Comparison of ENCODE assay signal across 33 cellular contexts in genomic region chr5:137084016-137084415, GRCh38.
"Had no signal": no experiment of that assay in that cellular context is flagged by ENCODE, and none has a peak within 500 bp of the region (broad histone marks: within the 10 kb centered on the region; RNA-seq: fewer than 3 reads in every experiment).

No MANE protein-coding gene starts in this region.

- H3K4me3 Mint-ChIP-seq: activated CD4-positive, alpha-beta T cell treated with anti-CD3 and anti-CD28 coated beads for 36 hours; activated CD4-positive, alpha-beta T cell treated with anti-CD3 and anti-CD28 coated beads, Interleukin-2, amount 10 ng/mL, durations not matched to agents 7 days and 5 days; activated CD8-positive, alpha-beta T cell treated with anti-CD3 and anti-CD28 coated beads, Interleukin-2, amount 10 ng/mL, durations not matched to agents 7 days and 5 days; activated naive CD4-positive, alpha-beta T cell treated with anti-CD3 and anti-CD28 coated beads, Interleukin-2, amount 10 ng/mL, durations not matched to agents 7 days and 5 days; activated naive CD8-positive, alpha-beta T cell; activated T-cell treated with anti-CD3 and anti-CD28 coated beads, Interleukin-2, amount 50 U/mL, for 4 hours; activated T-helper 1 cell treated with anti-CD3 and anti-CD28 coated beads, Interleukin-12 subunit alpha, Interleukin-12 subunit beta, Interleukin-2, Interleukin-4 antibody, amounts not matched to agents 30 ng/mL and 10 ng/mL and 1 ng/mL, durations not matched to agents 14 hours and 24 hours and 36 hours; T-helper 1 cell treated with Interleukin-12 subunit alpha and Interleukin-12 subunit beta and Interleukin-4 antibody, amounts not matched to agents 30 μg/mL and 1 μg/mL, for 36 hours; T-helper 2 cell treated with Interferon-gamma antibody and Interleukin-4, amounts not matched to agents 5 μg/mL and 100 μg/mL, for 36 hours; WTC11 had no signal

- H3K4me1 Mint-ChIP-seq: activated CD4-positive, alpha-beta T cell treated with anti-CD3 and anti-CD28 coated beads for 36 hours; activated CD4-positive, alpha-beta T cell treated with anti-CD3 and anti-CD28 coated beads, Interleukin-2, amount 10 ng/mL, durations not matched to agents 7 days and 5 days; activated naive CD4-positive, alpha-beta T cell treated with anti-CD3 and anti-CD28 coated beads, Interleukin-2, amount 10 ng/mL, durations not matched to agents 7 days and 5 days had no signal

- DNase-seq: activated CD4-positive, alpha-beta T cell treated with anti-CD3 and anti-CD28 coated beads for 36 hours; activated CD4-positive, alpha-beta T cell treated with anti-CD3 and anti-CD28 coated beads, Interleukin-2, amount 10 ng/mL, durations not matched to agents 7 days and 5 days; activated CD4-positive, alpha-beta T cell treated with anti-CD3 and anti-CD28 coated beads, Interleukin-2, amount 50 U/mL, for 48 hours; activated CD8-positive, alpha-beta memory T cell treated with anti-CD3 and anti-CD28 coated beads, Interleukin-2, amount 50 U/mL, for 4 hours; activated CD8-positive, alpha-beta T cell treated with anti-CD3 and anti-CD28 coated beads, Interleukin-2, amount 10 ng/mL, durations not matched to agents 7 days and 5 days; activated effector memory CD4-positive, alpha-beta T cell treated with Interleukin-2 at 50 U/mL for 16 hours; activated naive CD4-positive, alpha-beta T cell treated with anti-CD3 and anti-CD28 coated beads, Interleukin-2, amount 10 ng/mL, durations not matched to agents 7 days and 5 days; activated T-cell treated with anti-CD3 and anti-CD28 coated beads for 4 hours; activated T-cell treated with anti-CD3 and anti-CD28 coated beads, Interleukin-2, amount 50 U/mL, for 4 hours; amniotic stem cell; body of pancreas; Karpas-422; KBM-7; MM.1S; MV-4-11; NCI-H1092; NCI-H1436 treated with DMSO at 0.1 percent for 48 hours; NCI-H1694 treated with DMSO at 0.1 percent for 48 hours; NCI-H2029; NCI-H345; NCI-H524 treated with DMSO at 0.1 percent for 48 hours; NK-92 treated with Interleukin-12 subunit alpha and Interleukin-12 subunit beta, amount 100 ng/mL, for 24 hours; PC-3; Peyer's patch; RPMI8226; SHP77 treated with DMSO at 0.1 percent for 48 hours; SK-N-SH had no signal

- H3K27ac Mint-ChIP-seq: activated CD4-positive, alpha-beta T cell treated with anti-CD3 and anti-CD28 coated beads for 36 hours; activated CD4-positive, alpha-beta T cell treated with anti-CD3 and anti-CD28 coated beads, Interleukin-2, amount 10 ng/mL, durations not matched to agents 7 days and 5 days; activated CD8-positive, alpha-beta T cell treated with anti-CD3 and anti-CD28 coated beads, Interleukin-2, amount 10 ng/mL, durations not matched to agents 7 days and 5 days; activated naive CD4-positive, alpha-beta T cell treated with anti-CD3 and anti-CD28 coated beads, Interleukin-2, amount 10 ng/mL, durations not matched to agents 7 days and 5 days; activated naive CD8-positive, alpha-beta T cell; activated T-helper 1 cell treated with anti-CD3 and anti-CD28 coated beads, Interleukin-12 subunit alpha, Interleukin-12 subunit beta, Interleukin-2, Interleukin-4 antibody, amounts not matched to agents 30 ng/mL and 10 ng/mL and 1 ng/mL, durations not matched to agents 14 hours and 24 hours and 36 hours; T-helper 1 cell treated with Interleukin-12 subunit alpha and Interleukin-12 subunit beta and Interleukin-4 antibody, amounts not matched to agents 30 μg/mL and 1 μg/mL, for 36 hours; T-helper 2 cell treated with Interferon-gamma antibody and Interleukin-4, amounts not matched to agents 5 μg/mL and 100 μg/mL, for 36 hours; WTC11 had no signal

- H3K9me3 Mint-ChIP-seq: activated CD4-positive, alpha-beta T cell treated with anti-CD3 and anti-CD28 coated beads, Interleukin-2, amount 10 ng/mL, durations not matched to agents 7 days and 5 days; activated naive CD4-positive, alpha-beta T cell treated with anti-CD3 and anti-CD28 coated beads, Interleukin-2, amount 10 ng/mL, durations not matched to agents 7 days and 5 days; activated T-cell treated with anti-CD3 and anti-CD28 coated beads, Interleukin-2, amount 50 U/mL, for 4 hours; activated T-helper 1 cell treated with anti-CD3 and anti-CD28 coated beads, Interleukin-12 subunit alpha, Interleukin-12 subunit beta, Interleukin-2, Interleukin-4 antibody, amounts not matched to agents 30 ng/mL and 10 ng/mL and 1 ng/mL, durations not matched to agents 14 hours and 24 hours and 36 hours; T-helper 1 cell treated with Interleukin-12 subunit alpha and Interleukin-12 subunit beta and Interleukin-4 antibody, amounts not matched to agents 30 μg/mL and 1 μg/mL, for 36 hours; T-helper 2 cell treated with Interferon-gamma antibody and Interleukin-4, amounts not matched to agents 5 μg/mL and 100 μg/mL, for 36 hours had no signal

- H3K36me3 Mint-ChIP-seq: activated naive CD4-positive, alpha-beta T cell treated with anti-CD3 and anti-CD28 coated beads, Interleukin-2, amount 10 ng/mL, durations not matched to agents 7 days and 5 days; activated naive CD8-positive, alpha-beta T cell; WTC11 had no signal

- ATAC-seq: activated CD4-positive, alpha-beta T cell treated with anti-CD3 and anti-CD28 coated beads for 36 hours; activated CD4-positive, CD25-positive, alpha-beta regulatory T cell treated with anti-CD3 and anti-CD28 coated beads, Interleukin-2, amount 50 U/mL, for 24 hours; activated CD8-positive, alpha-beta T cell treated with anti-CD3 and anti-CD28 coated beads, Interleukin-2, amount 10 ng/mL, durations not matched to agents 7 days and 5 days; activated T-cell treated with anti-CD3 and anti-CD28 coated beads, Interleukin-2, amount 50 U/mL, for 4 hours; body of pancreas; PC-3; WTC11 had no signal

- H3K27me3 Mint-ChIP-seq: activated CD4-positive, alpha-beta T cell treated with anti-CD3 and anti-CD28 coated beads, Interleukin-2, amount 10 ng/mL, durations not matched to agents 7 days and 5 days; activated naive CD4-positive, alpha-beta T cell treated with anti-CD3 and anti-CD28 coated beads, Interleukin-2, amount 10 ng/mL, durations not matched to agents 7 days and 5 days had no signal
